ENCODE assay signal across 18 cellular contexts in the genomic region with DNA sequence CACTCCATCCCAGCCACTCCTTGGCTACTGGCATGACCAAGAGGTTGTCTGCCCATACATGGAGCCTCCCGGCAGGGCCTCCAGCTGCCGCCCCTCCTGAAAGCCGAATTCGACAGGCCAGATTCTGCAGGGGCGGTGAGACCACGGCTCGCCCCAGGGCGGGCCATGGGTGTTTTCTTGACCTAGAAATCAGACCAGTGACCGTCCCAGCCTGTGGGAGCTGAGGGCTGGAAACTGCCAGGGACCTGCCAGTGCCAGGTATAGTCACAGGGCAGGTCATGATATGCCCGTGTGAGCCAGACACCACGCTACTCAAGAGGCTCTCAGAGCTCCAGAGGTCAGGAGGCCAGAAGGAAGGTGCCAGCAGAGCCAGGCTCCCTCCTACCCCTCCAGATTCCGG. TPM values are rescaled to one million over a fixed set of nuclear protein-coding genes. Genes with fewer than 3 reads are reported as not detected.
DNase-seq lines count a peak whose midpoint lies in the region; ATAC-seq and TF ChIP-seq lines count a peak whose summit lies in the region.
"Had no signal": no experiment of that assay in that cellular context is flagged by ENCODE, and none has a peak within 500 bp of the region (broad histone marks: within the 10 kb centered on the region; RNA-seq: fewer than 3 reads in every experiment).

No MANE protein-coding gene starts in this region.

- TF ChIP-seq POLR2A in esophagus squamous epithelium (IDR thresholded peaks at IDR 0.05) = no peak

- DNase-seq in esophagus squamous epithelium (lab: John Stamatoyannopoulos, UW) = no peak
- no peak for DNase-seq in psoas muscle
- DNase-seq in upper lobe of right lung = no peak
- no peak for DNase-seq in NCI-H2107 (lab: John Stamatoyannopoulos, UW)
- no peak for DNase-seq in GDM1 (lab: John Stamatoyannopoulos, UW)
- DNase-seq in activated CD8-positive, alpha-beta memory T cell treated with anti-CD3 and anti-CD28 coated beads for 24 hours = no peak
- DNase-seq: DMS 273 treated with DMSO at 0.1 percent for 48 hours, IMR-90, MV-4-11, NCI-H1436, NCI-H2029 treated with DMSO at 0.1 percent for 48 hours, NCI-H526, SK-N-SH had no signal

- H3K4me3 ChIP-seq in esophagus squamous epithelium = no peak overlapping the region
- no peak overlapping the region for H3K4me3 ChIP-seq in iPS-15b (ENCODE audit: low read depth, low read length)
- H3K4me3 ChIP-seq in psoas muscle = no peak overlapping the region
- no peak overlapping the region for H3K4me3 ChIP-seq in upper lobe of right lung
- H3K4me3 ChIP-seq: BLaER1 treated with 17β-estradiol and CSF1 and Interleukin-3, amounts not matched to agents 10 nM and 100 nM had no signal

- no peaks in the 10 kb centered on the region for H3K9me3 ChIP-seq in esophagus squamous epithelium
- H3K9me3 ChIP-seq in iPS-15b (ENCODE audit: control insufficient read depth, insufficient read depth, low read length) = no peaks in the 10 kb centered on the region
- H3K9me3 ChIP-seq in psoas muscle = no peaks in the 10 kb centered on the region
- H3K9me3 ChIP-seq in upper lobe of right lung = no peaks in the 10 kb centered on the region
- H3K9me3 ChIP-seq: BLaER1 treated with 17β-estradiol and CSF1 and Interleukin-3, amounts not matched to agents 10 nM and 100 nM; SK-N-SH had no signal

- H3K36me3 ChIP-seq in esophagus squamous epithelium (peaks cover 11 to 37% (median 16%) of the 10 kb centered on the region in 3 donors), iPS-15b (ENCODE audit: control insufficient read depth, insufficient read depth, low read length) (peaks cover 18% of the 10 kb centered on the region), psoas muscle (ENCODE audit: insufficient read depth in 1 of 2, low read depth in 1 of 2) (peaks cover 8 to 33% of the 10 kb centered on the region in 2 donors), upper lobe of right lung (peaks cover 21% of the 10 kb centered on the region)

- peak overlapping the region; percentile 12 for H3K9ac ChIP-seq in iPS-15b (ENCODE audit: low read depth, low read length)
- H3K9ac ChIP-seq: BLaER1 treated with 17β-estradiol and CSF1 and Interleukin-3, amounts not matched to agents 10 nM and 100 nM; SK-N-SH had no signal

- H3K4me1 ChIP-seq in esophagus squamous epithelium = peaks cover 0 to 42% (median 10%) of the 10 kb centered on the region in 3 donors
- no peaks in the 10 kb centered on the region for H3K4me1 ChIP-seq in iPS-15b (ENCODE audit: control insufficient read depth, insufficient read depth, low read length)
- peaks cover 51% of the 10 kb centered on the region for H3K4me1 ChIP-seq in psoas muscle
- H3K4me1 ChIP-seq in upper lobe of right lung = no peaks in the 10 kb centered on the region

- intact Hi-C loops in esophagus squamous epithelium (cut with DNase I) = no loop called here
- intact Hi-C loops in psoas muscle (cut with DNase I) = no loop called here
- intact Hi-C loops in upper lobe of right lung (cut with DNase I) = no loop called here

- ATAC-seq in psoas muscle (peak in 3 of 4 donors; percentile 8 to 33 (median 11)), upper lobe of right lung (peak; percentile 7)

- H3K27me3 ChIP-seq in esophagus squamous epithelium (no peaks in the 10 kb centered on the region), iPS-15b (ENCODE audit: control insufficient read depth, insufficient read depth, low read length) (no peaks in the 10 kb centered on the region), psoas muscle (ENCODE audit: insufficient read depth in 3 of 3, low read length in 2 of 3) (no peaks in the 10 kb centered on the region), upper lobe of right lung (no peaks in the 10 kb centered on the region)
- H3K27me3 ChIP-seq: BLaER1 treated with 17β-estradiol and CSF1 and Interleukin-3, amounts not matched to agents 10 nM and 100 nM had no signal

- H3K27ac ChIP-seq in esophagus squamous epithelium = peak overlapping the region in 3 of 4 donors; percentile 18 to 38 (median 36)
- peak overlapping the region; percentile 99 for H3K27ac ChIP-seq in psoas muscle
- H3K27ac ChIP-seq in upper lobe of right lung = no peak overlapping the region
- H3K27ac ChIP-seq: BLaER1 treated with 17β-estradiol and CSF1 and Interleukin-3, amounts not matched to agents 10 nM and 100 nM; RWPE1 had no signal

- 43 to 71% methylated on average over 3 to 10 of the region's 12 CpGs for WGBS in esophagus squamous epithelium, 2 donors
- 35 to 57% (median 35%) methylated on average over 12 of the region's 12 CpGs for WGBS in psoas muscle, 3 donors

- no peak for TF ChIP-seq CTCF in esophagus squamous epithelium (IDR thresholded peaks at IDR 0.05)
- no peak for TF ChIP-seq CTCF in psoas muscle (IDR thresholded peaks at IDR 0.05)
- TF ChIP-seq CTCF in upper lobe of right lung (IDR thresholded peaks at IDR 0.05) = no peak

RNA-seq across cellular contexts. Expression of a gene that starts 16.8 kb away (rescaled TPM):
- total RNA-seq in esophagus squamous epithelium (10 to 100 TPM; 38.2 to 60.4 (median 45.9) TPM), psoas muscle (100 to 1,000 TPM in 3 of 4 donors, 10 to 100 TPM in 1; 92.6 to 142 (median 105) TPM), upper lobe of right lung (70.7 TPM)
- 100 to 1,000 TPM; 148 to 176 (median 165) TPM for polyA plus RNA-seq in psoas muscle

RNA-seq across cellular contexts. Expression of a gene that starts 21.2 kb away (rescaled TPM):
- total RNA-seq in esophagus squamous epithelium (not detected), psoas muscle (100 to 1,000 TPM in 1 of 4 donors, 10 to 100 TPM in 2, 1 to 10 TPM in 1; 9.0 to 755 (median 89.4) TPM), upper lobe of right lung (1.6 TPM)
- 100 to 1,000 TPM in 2 of 3 donors, 10 to 100 TPM in 1; 45.2 to 636 (median 602) TPM for polyA plus RNA-seq in psoas muscle
- total RNA-seq: H4, IMR-90, LHCN-M2 had no signal
- polyA plus RNA-seq: IMR-90, SK-N-SH had no signal

RNA-seq across cellular contexts. Expression of a gene that starts 31.2 kb away (rescaled TPM):
- total RNA-seq in esophagus squamous epithelium (1,000 to 10,000 TPM; 1,210 to 2,054 (median 1,565) TPM), psoas muscle (1,000 to 10,000 TPM; 2,332 to 3,628 (median 2,726) TPM), upper lobe of right lung (1,960 TPM)
- polyA plus RNA-seq in psoas muscle = 1,000 to 10,000 TPM; 1,416 to 1,891 (median 1,484) TPM

RNA-seq across cellular contexts. Expression of a gene that starts 53.4 kb away (rescaled TPM):
- 10 to 100 TPM; 11.4 to 15.1 (median 13.0) TPM for total RNA-seq in esophagus squamous epithelium
- 10 to 100 TPM; 14.6 to 27.2 (median 17.0) TPM for total RNA-seq in psoas muscle
- 10 to 100 TPM; 12.7 to 21.8 (median 14.6) TPM for polyA plus RNA-seq in psoas muscle
- 25.4 TPM for total RNA-seq in upper lobe of right lung
